8 cellular contexts compared by ENCODE assay signal in the genomic region with DNA sequence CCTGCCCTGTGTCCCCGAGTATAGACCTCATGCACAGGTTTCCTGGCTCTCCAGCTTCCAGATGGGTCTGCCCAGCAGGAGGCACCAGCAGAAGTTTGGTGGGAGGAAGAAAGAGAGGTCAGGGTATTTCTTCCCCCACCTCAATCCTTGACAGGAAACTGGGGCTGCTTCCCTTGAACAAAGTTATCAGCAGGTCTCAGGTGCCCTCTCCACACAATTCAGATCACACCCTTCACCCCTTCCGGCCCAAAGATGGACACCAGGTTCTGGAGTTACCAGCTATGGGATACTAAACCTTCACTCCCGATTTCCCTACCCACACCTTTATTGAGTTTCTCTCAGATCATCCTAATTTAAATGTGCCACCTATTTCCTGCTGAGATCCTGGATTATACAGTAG. TPM values are rescaled to one million over a fixed set of nuclear protein-coding genes. Genes with fewer than 3 reads are reported as not detected.
A peak's percentile ranks its signal among the peaks of the same experiment; 100 is the strongest.
DNase-seq lines count a peak whose midpoint lies in the region; ATAC-seq and TF ChIP-seq lines count a peak whose summit lies in the region.

No MANE protein-coding gene starts in this region.

- H3K27me3 ChIP-seq in HCT116 (ENCODE audit: insufficient read depth, low read length) (no peaks in the 10 kb centered on the region), WERI-Rb-1 (ENCODE audit: insufficient read depth, low read depth, severe bottlenecking) (no peaks in the 10 kb centered on the region), gastroesophageal sphincter (no peaks in the 10 kb centered on the region), smooth muscle cell (ENCODE audit: low read depth) (no peaks in the 10 kb centered on the region)

- H3K9me2 ChIP-seq in HCT116 (ENCODE audit: insufficient read depth) = no peaks in the 10 kb centered on the region

- TF ChIP-seq EP300 in gastroesophageal sphincter (IDR thresholded peaks at IDR 0.05) = no peak

- no peaks in the 10 kb centered on the region for H3K9me3 ChIP-seq in HCT116 (ENCODE audit: control insufficient read depth in 1 of 2, insufficient read depth in 1 of 2, low read depth in 1 of 2, low read length in 2 of 2)
- no peaks in the 10 kb centered on the region for H3K9me3 ChIP-seq in WERI-Rb-1 (ENCODE audit: severe bottlenecking)
- H3K9me3 ChIP-seq in gastroesophageal sphincter = no peaks in the 10 kb centered on the region
- H3K9me3 ChIP-seq in smooth muscle cell (replicated peaks; ENCODE audit: low read depth) = no peaks in the 10 kb centered on the region

- H3K4me3 ChIP-seq in HCT116 (replicated peaks in 1 of 2; ENCODE audit: low read depth in 1 of 2, low read length in 2 of 2) = peak overlapping the region; percentile 75 to 85
- H3K4me3 ChIP-seq in WERI-Rb-1 (ENCODE audit: low read depth, low read length) = peak overlapping the region; percentile 73
- peak overlapping the region; percentile 84 to 91 for H3K4me3 ChIP-seq in gastroesophageal sphincter
- H3K4me3 ChIP-seq in smooth muscle cell = peak overlapping the region; percentile 81

- H2AFZ ChIP-seq in HCT116 (ENCODE audit: low read depth, low read length, poor library complexity, severe bottlenecking) = no peak overlapping the region
- no peak overlapping the region for H2AFZ ChIP-seq in smooth muscle cell (ENCODE audit: low read depth)

- no peak for TF ChIP-seq RAD21 in HCT116 (IDR thresholded peaks at IDR 0.05; ENCODE audit: low read depth)

- 45 to 72% methylated on average over 2 of the region's 3 CpGs for WGBS in gastroesophageal sphincter (ENCODE audit: low coverage in 1 of 2), 2 donors
- WGBS in smooth muscle cell (ENCODE audit: low lambda C conversion rate) = 88% methylated on average over 3 of the region's 3 CpGs

- peak in 2 of 3 experiments; percentile 18 to 19; a peak in 2 of 6 replicates for TF ChIP-seq CTCF in HCT116 (IDR thresholded peaks at IDR 0.05 in 2 of 3, conservative IDR thresholded peaks at IDR 0.05 in 1 of 3; ENCODE audit: borderline replicate concordance in 1 of 3, insufficient read depth in 1 of 3, low read depth in 2 of 3, low read length in 2 of 3)
- TF ChIP-seq CTCF in WERI-Rb-1 (IDR thresholded peaks at IDR 0.05; ENCODE audit: low read depth, low read length) = no peak
- TF ChIP-seq CTCF in gastroesophageal sphincter (IDR thresholded peaks at IDR 0.05) = no peak
- TF ChIP-seq CTCF in smooth muscle cell (IDR thresholded peaks at IDR 0.05; ENCODE audit: borderline replicate concordance, insufficient read depth, poor library complexity, severe bottlenecking) = no peak

- DNase-seq in HCT116 (ENCODE audit: low read depth, low spot score) (no peak), WERI-Rb-1 (no peak), smooth muscle cell (lab: John Stamatoyannopoulos, UW; ENCODE audit: unreplicated experiment) (no peak), NCI-H526 treated with DMSO at 0.1 percent for 48 hours (lab: John Stamatoyannopoulos, UW) (no peak), HPDE6-E6E7 (ENCODE audit: extremely low spot score) (no peak), SHP77 (lab: John Stamatoyannopoulos, UW) (no peak)

- H3K79me2 ChIP-seq in HCT116 (ENCODE audit: insufficient read depth, low read length) (peaks cover 83% of the 10 kb centered on the region), smooth muscle cell (ENCODE audit: low read depth) (peaks cover 76% of the 10 kb centered on the region)

- POLR2A ChIA-PET in HCT116 (lab: Charles Lee) = no interaction called here

- H4K20me1 ChIP-seq in HCT116 (ENCODE audit: insufficient read depth) (no peaks in the 10 kb centered on the region; the same call in 1 of the 2 replicates), smooth muscle cell (ENCODE audit: low read depth) (peaks cover 61% of the 10 kb centered on the region)

- no TSS peak for BruUV-seq in HCT116 (replicated peaks; lab: Mats Ljungman, UMichigan)

- H3K27ac ChIP-seq in HCT116 (ENCODE audit: low read depth, low read length) = no peak overlapping the region
- H3K27ac ChIP-seq in WERI-Rb-1 = no peak overlapping the region
- H3K27ac ChIP-seq in gastroesophageal sphincter = no peak overlapping the region
- H3K27ac ChIP-seq in smooth muscle cell (ENCODE audit: low read depth) = peak overlapping the region; percentile 92

- H3K4me2 ChIP-seq in HCT116 (ENCODE audit: low read length) (peak overlapping the region; percentile 93), smooth muscle cell (peak overlapping the region; percentile 95)

- H3K9ac ChIP-seq in HCT116 (ENCODE audit: low read length) (peak overlapping the region; percentile 97), smooth muscle cell (ENCODE audit: low read depth) (peak overlapping the region; percentile 95)

- H3K4me1 ChIP-seq in HCT116 (ENCODE audit: control insufficient read depth in 1 of 2, insufficient read depth in 2 of 2, low read length in 2 of 2) (peaks cover 16 to 31% of the 10 kb centered on the region in 2 experiments; a peak in 3 of 4 replicates), gastroesophageal sphincter (peaks cover 4 to 81% (median 23%) of the 10 kb centered on the region in 3 donors), smooth muscle cell (ENCODE audit: low read depth) (peaks cover 7% of the 10 kb centered on the region)

- ATAC-seq in HCT116 = no peak
- ATAC-seq in gastroesophageal sphincter = no peak
- ATAC-seq in GM21390 (IDR thresholded peaks at IDR 0.05; ENCODE audit: unreplicated experiment) = no peak

- CTCF ChIA-PET in HCT116 (lab: Charles Lee) = no interaction called here

- H3F3A ChIP-seq in smooth muscle cell (ENCODE audit: low read depth) = no peaks in the 10 kb centered on the region

- peaks cover 7 to 22% of the 10 kb centered on the region in 2 experiments; a peak in 3 of 4 replicates for H3K36me3 ChIP-seq in HCT116 (ENCODE audit: control insufficient read depth in 1 of 2, insufficient read depth in 2 of 2, low read length in 2 of 2)
- H3K36me3 ChIP-seq in WERI-Rb-1 = peaks cover 41% of the 10 kb centered on the region
- peaks cover 0 to 27% of the 10 kb centered on the region in 2 donors for H3K36me3 ChIP-seq in gastroesophageal sphincter
- H3K36me3 ChIP-seq in smooth muscle cell (ENCODE audit: low read depth) = no peaks in the 10 kb centered on the region

- RAD21 ChIA-PET in HCT116 (lab: Charles Lee; ENCODE audit: low non-redundant PET in 1 of 2, low total read pairs in 2 of 2, uncharacterized antibody in 2 of 2, unreplicated experiment in 2 of 2) = no interaction called here

- intact Hi-C loops in HCT116 (cut with micrococcal nuclease) = loop anchor here (5.0 to 10.0 kb wide), 2 partner anchors 275 to 828 kb away; no protein-coding TSS in a partner anchor

- TF ChIP-seq POLR2A in HCT116 (IDR thresholded peaks at IDR 0.05; ENCODE audit: borderline replicate concordance, extremely low read depth, insufficient read depth, insufficient read length) = no peak
- TF ChIP-seq POLR2A in gastroesophageal sphincter (IDR thresholded peaks at IDR 0.05) = no peak

TF ChIP-seq in HCT116, 20 proteins besides CTCF, POLR2A, EP300 and RAD21:
- TF ChIP-seq SRF (IDR thresholded peaks at IDR 0.05; ENCODE audit: low read depth) = no peak
- TF ChIP-seq ZNF274 (IDR thresholded peaks at IDR 0.05; ENCODE audit: low read depth, low read length) = no peak
- no peak for TF ChIP-seq POLR2AphosphoS5 (IDR thresholded peaks at IDR 0.05; ENCODE audit: low read depth, low read length)
- TF ChIP-seq CBX3 (IDR thresholded peaks at IDR 0.05; ENCODE audit: low read depth) = no peak
- TF ChIP-seq SIN3A (IDR thresholded peaks at IDR 0.05; ENCODE audit: low read depth) = no peak
- no peak for TF ChIP-seq JUND (IDR thresholded peaks at IDR 0.05)
- TF ChIP-seq EZH2 (IDR thresholded peaks at IDR 0.05) = no peak
- no peak for TF ChIP-seq EGR1 (IDR thresholded peaks at IDR 0.05; ENCODE audit: low read depth)
- no peak for TF ChIP-seq YY1 (IDR thresholded peaks at IDR 0.05; ENCODE audit: extremely low read depth, insufficient replicate concordance, low read depth, low read length)
- no peak for TF ChIP-seq CEBPB (IDR thresholded peaks at IDR 0.05; ENCODE audit: low read depth)
- TF ChIP-seq, protein P1, sequence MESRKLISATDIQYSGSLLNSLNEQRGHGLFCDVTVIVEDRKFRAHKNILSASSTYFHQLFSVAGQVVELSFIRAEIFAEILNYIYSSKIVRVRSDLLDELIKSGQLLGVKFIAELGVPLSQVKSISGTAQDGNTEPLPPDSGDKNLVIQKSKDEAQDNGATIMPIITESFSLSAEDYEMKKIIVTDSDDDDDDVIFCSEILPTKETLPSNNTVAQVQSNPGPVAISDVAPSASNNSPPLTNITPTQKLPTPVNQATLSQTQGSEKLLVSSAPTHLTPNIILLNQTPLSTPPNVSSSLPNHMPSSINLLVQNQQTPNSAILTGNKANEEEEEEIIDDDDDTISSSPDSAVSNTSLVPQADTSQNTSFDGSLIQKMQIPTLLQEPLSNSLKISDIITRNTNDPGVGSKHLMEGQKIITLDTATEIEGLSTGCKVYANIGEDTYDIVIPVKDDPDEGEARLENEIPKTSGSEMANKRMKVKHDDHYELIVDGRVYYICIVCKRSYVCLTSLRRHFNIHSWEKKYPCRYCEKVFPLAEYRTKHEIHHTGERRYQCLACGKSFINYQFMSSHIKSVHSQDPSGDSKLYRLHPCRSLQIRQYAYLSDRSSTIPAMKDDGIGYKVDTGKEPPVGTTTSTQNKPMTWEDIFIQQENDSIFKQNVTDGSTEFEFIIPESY (IDR thresholded peaks at IDR 0.05; ENCODE audit: extremely low read depth, insufficient replicate concordance, low read length) = no peak

RNA-seq across cellular contexts. Expression of gene SART3, which starts 1.2 kb away (rescaled TPM):
- 76.1 TPM for total RNA-seq in HCT116 (2021; ENCODE audit: unreplicated experiment)
- polyA plus RNA-seq in HCT116 (2012) = 44.1 and 48.3 TPM in 2 replicates
- total RNA-seq in gastroesophageal sphincter = 10 to 100 TPM; 28.7 to 71.8 (median 53.2) TPM
- total RNA-seq in smooth muscle cell = 64.3 and 94.5 TPM in 2 replicates
- polyA plus RNA-seq in smooth muscle cell = 22.7 and 27.2 TPM in 2 replicates

RNA-seq across cellular contexts. Expression of gene ISCU, which starts 2.6 kb away (rescaled TPM):
- total RNA-seq in HCT116 (2021; ENCODE audit: unreplicated experiment) (89.6 TPM), gastroesophageal sphincter (100 to 1,000 TPM; 220 to 299 (median 247) TPM), smooth muscle cell (134 and 138 TPM in 2 replicates)
- polyA plus RNA-seq in HCT116 (2012) = 71.6 and 78.4 TPM in 2 replicates
- polyA plus RNA-seq in smooth muscle cell = 140 and 154 TPM in 2 replicates

RNA-seq across cellular contexts. Expression of gene TMEM119, which starts 38.1 kb away (rescaled TPM):
- not detected for total RNA-seq in HCT116 (2021; ENCODE audit: unreplicated experiment)
- not detected in 2 replicates for polyA plus RNA-seq in HCT116 (2012)
- total RNA-seq in gastroesophageal sphincter = 1 to 10 TPM; 2.3 to 5.9 (median 4.5) TPM
- 40.9 and 41.9 TPM in 2 replicates for total RNA-seq in smooth muscle cell
- polyA plus RNA-seq in smooth muscle cell = 67.2 and 103 TPM in 2 replicates

RNA-seq across cellular contexts. Expression of gene FICD, which starts 44.7 kb away (rescaled TPM):
- total RNA-seq in HCT116 (2021; ENCODE audit: unreplicated experiment) (5.1 TPM), gastroesophageal sphincter (1 to 10 TPM; 3.3 to 8.8 (median 5.5) TPM), smooth muscle cell (6.8 and 7.3 TPM in 2 replicates)
- 3.5 and 6.4 TPM in 2 replicates for polyA plus RNA-seq in HCT116 (2012)
- 5.1 and 7.5 TPM in 2 replicates for polyA plus RNA-seq in smooth muscle cell

Comparison
In these comparisons a context has a peak if more than half of its experiments do, and no peak if none do; other contexts are left out.
1. CTCF ChIP-seq: peak in HCT116 (2 of 3); none in WERI-Rb-1 (single experiment), gastroesophageal sphincter (0 of 4) and smooth muscle cell (single experiment).
2. Peak in every context shown above with its lines, with median percentiles within 50 percentile points of each other: H3K4me3 ChIP-seq.